ENCODE assay signal across 12 cellular contexts in the genomic region with DNA sequence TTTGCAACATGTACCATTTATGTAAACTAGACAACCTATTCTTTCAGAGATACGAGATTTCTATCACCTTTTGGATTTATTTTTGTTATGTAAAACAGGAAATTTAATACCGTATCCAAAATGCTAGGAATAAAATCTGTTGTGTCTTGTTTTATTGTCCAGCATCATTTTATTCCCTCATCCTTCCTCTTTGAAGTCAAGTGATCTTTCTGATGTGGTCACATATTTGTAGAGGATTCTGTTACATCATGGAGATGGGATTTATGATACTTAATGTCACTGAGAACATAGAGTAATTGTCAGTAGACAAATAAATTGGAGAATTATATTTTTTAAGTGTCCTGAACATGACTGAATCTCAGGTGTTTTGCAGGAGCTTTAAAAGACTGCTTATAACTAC.
"Had no signal": no experiment of that assay in that cellular context is flagged by ENCODE, and none has a peak within 500 bp of the region (broad histone marks: within the 10 kb centered on the region; RNA-seq: fewer than 3 reads in every experiment).

No MANE protein-coding gene starts in this region.

- ATAC-seq: body of pancreas, gastrocnemius medialis had no signal

- H3K4me3 ChIP-seq: adrenal gland, body of pancreas, gastrocnemius medialis, transverse colon had no signal

- H3K9me3 ChIP-seq: adrenal gland, body of pancreas, gastrocnemius medialis, transverse colon had no signal

- H3K27me3 ChIP-seq: adrenal gland, body of pancreas, gastrocnemius medialis, transverse colon had no signal

- H3K36me3 ChIP-seq: adrenal gland, gastrocnemius medialis, transverse colon had no signal

- H3K27ac ChIP-seq: adrenal gland, body of pancreas, gastrocnemius medialis, transverse colon had no signal

- H3K4me1 ChIP-seq: body of pancreas, gastrocnemius medialis had no signal

- DNase-seq: activated B cell treated with CpG ODN at 0.5 μM for 24 hours; activated CD4-positive, alpha-beta T cell treated with anti-CD3 and anti-CD28 coated beads, Interleukin-2, amount 10 ng/mL, durations not matched to agents 24 days and 14 days; activated naive CD4-positive, alpha-beta T cell treated with anti-CD3 and anti-CD28 coated beads, Interleukin-2, amount 50 U/mL, for 16 hours; adrenal gland; body of pancreas; cortex of kidney; effector CD8-positive, alpha-beta T cell; gastrocnemius medialis; stimulated activated CD4-positive, alpha-beta T cell treated with anti-CD3 and anti-CD28 coated beads, Interleukin-12 subunit alpha, Interleukin-12 subunit beta, amount 100 ng/mL, for 4 hours; stimulated activated naive CD4-positive, alpha-beta T cell; substantia nigra; transverse colon had no signal
